10 cellular contexts compared by ENCODE assay signal in the genomic region with DNA sequence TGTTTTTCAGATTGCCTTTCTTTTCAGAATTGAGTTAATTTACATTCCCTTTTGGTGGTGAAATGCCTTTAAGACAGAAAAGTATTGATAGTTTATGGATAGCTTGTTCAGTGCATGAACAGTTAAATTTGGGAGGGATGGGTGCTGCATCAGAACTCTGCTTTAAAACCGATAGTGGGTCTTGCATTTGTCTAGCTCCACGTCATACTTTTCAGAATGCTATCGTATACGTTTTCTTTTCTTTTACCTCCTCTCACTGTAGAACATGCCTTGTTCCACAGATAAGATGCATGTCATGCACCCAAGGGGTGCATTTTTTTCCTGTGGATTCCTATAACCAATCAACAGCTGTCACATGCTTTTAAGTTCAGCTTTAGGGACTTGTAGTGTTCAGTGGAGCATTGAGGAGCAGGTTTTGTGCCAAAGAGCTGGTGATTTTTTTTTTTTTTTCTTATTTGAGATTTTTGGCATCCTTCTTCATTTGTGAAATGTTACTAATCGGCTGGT. TPM values are rescaled to one million over a fixed set of nuclear protein-coding genes. Genes with fewer than 3 reads are reported as not detected.
A peak's percentile ranks its signal among the peaks of the same experiment; 100 is the strongest.
DNase-seq lines count a peak whose midpoint lies in the region; ATAC-seq, FAIRE-seq and TF ChIP-seq lines count a peak whose summit lies in the region.
"Had no signal": no experiment of that assay in that cellular context is flagged by ENCODE, and none has a peak within 500 bp of the region (broad histone marks: within the 10 kb centered on the region; RNA-seq: fewer than 3 reads in every experiment).

No MANE protein-coding gene starts in this region.

- no peak for FAIRE-seq in kidney (lab: Jason Lieb, UNC)

- H3K4me1 Mint-ChIP-seq in HFFc6 (ENCODE audit: low read depth) = peaks cover 65% of the 10 kb centered on the region

- intact Hi-C loops in kidney (cut with DNase I) = no loop called here

- no peaks in the 10 kb centered on the region for H3K9me3 Mint-ChIP-seq in HFFc6
- H3K9me3 Mint-ChIP-seq: activated naive CD4-positive, alpha-beta T cell treated with anti-CD3 and anti-CD28 coated beads, Interleukin-2, amount 10 ng/mL, durations not matched to agents 7 days and 5 days had no signal

- peaks cover 1% of the 10 kb centered on the region for H3K27me3 Mint-ChIP-seq in HFFc6 (ENCODE audit: insufficient read depth)

- TF ChIP-seq CTCF in HFFc6 (IDR thresholded peaks at IDR 0.05) = no peak
- no peak for TF ChIP-seq CTCF in RWPE2 (IDR thresholded peaks at IDR 0.05; ENCODE audit: poor library complexity, severe bottlenecking)
- TF ChIP-seq CTCF in fibroblast of mammary gland (conservative IDR thresholded peaks at IDR 0.05; ENCODE audit: control insufficient read depth, insufficient read depth, low read depth, low read length) = no peak
- no peak for TF ChIP-seq CTCF in kidney (IDR thresholded peaks at IDR 0.05; ENCODE audit: borderline replicate concordance, extremely low read depth, insufficient read depth)

- H3K36me3 ChIP-seq in RWPE2 (ENCODE audit: low read depth) (no peaks in the 10 kb centered on the region), kidney (ENCODE audit: control insufficient read depth in 1 of 2, insufficient read depth in 2 of 2, low read length in 2 of 2) (no peaks in the 10 kb centered on the region)

- H3K27ac ChIP-seq in RWPE2 (ENCODE audit: poor library complexity, severe bottlenecking) (no peak overlapping the region), kidney (ENCODE audit: low read depth in 2 of 2, low read length in 2 of 2) (no peak overlapping the region)

- H3K36me3 Mint-ChIP-seq in HFFc6 (ENCODE audit: low read depth) = no peaks in the 10 kb centered on the region; the same call in 1 of the 2 replicates
- H3K36me3 Mint-ChIP-seq: activated naive CD4-positive, alpha-beta T cell treated with anti-CD3 and anti-CD28 coated beads, Interleukin-2, amount 10 ng/mL, durations not matched to agents 7 days and 5 days had no signal

- H3K27me3 ChIP-seq in RWPE2 (ENCODE audit: insufficient read depth, poor library complexity, severe bottlenecking) = no peaks in the 10 kb centered on the region

- no peak for ATAC-seq in RWPE2 (ENCODE audit: low read depth)

- H3K27ac Mint-ChIP-seq in HFFc6 = no peak overlapping the region
- H3K27ac Mint-ChIP-seq: activated naive CD4-positive, alpha-beta T cell treated with anti-CD3 and anti-CD28 coated beads, Interleukin-2, amount 10 ng/mL, durations not matched to agents 7 days and 5 days had no signal

- H3K4me1 ChIP-seq in RWPE2 (ENCODE audit: insufficient read depth, poor library complexity, severe bottlenecking) = peaks cover 10% of the 10 kb centered on the region
- peaks cover 6 to 10% of the 10 kb centered on the region in 2 donors for H3K4me1 ChIP-seq in kidney (ENCODE audit: control insufficient read depth in 1 of 2, insufficient read depth in 1 of 2, low read depth in 1 of 2, low read length in 2 of 2)

- peak overlapping the region in 1 of 2 donors; percentile 23 for H3K9ac ChIP-seq in kidney (ENCODE audit: low read length in 2 of 2)

- H3K9me3 ChIP-seq in RWPE2 (ENCODE audit: severe bottlenecking) = no peaks in the 10 kb centered on the region
- H3K9me3 ChIP-seq in kidney (ENCODE audit: control insufficient read depth in 1 of 2, low read length in 2 of 2) = no peaks in the 10 kb centered on the region

- DNase-seq in HFFc6 (no peak), RWPE2 (ENCODE audit: low spot score) (no peak), fibroblast of mammary gland (ENCODE audit: low read depth) (peak; percentile 30), skeletal muscle cell (ENCODE audit: low read depth) (no peak), kidney (no peak)
- no peak for DNase-seq in stimulated activated CD4-positive, alpha-beta T cell treated with anti-CD3 and anti-CD28 coated beads, Interleukin-4, amount 100 ng/mL, for 4 hours
- no peak for DNase-seq in activated CD4-positive, alpha-beta T cell treated with anti-CD3 and anti-CD28 coated beads, Interleukin-2, amount 50 U/mL, for 48 hours
- DNase-seq: activated naive CD4-positive, alpha-beta T cell treated with anti-CD3 and anti-CD28 coated beads, Interleukin-2, amount 10 ng/mL, durations not matched to agents 7 days and 5 days; Karpas-422; NCI-H774 had no signal

- peak overlapping the region; percentile 71 for H3K4me3 ChIP-seq in RWPE2 (ENCODE audit: severe bottlenecking)
- peak overlapping the region; percentile 72 for H3K4me3 ChIP-seq in fibroblast of mammary gland (ENCODE audit: control insufficient read depth, low read depth, low read length)
- H3K4me3 ChIP-seq in skeletal muscle cell (ENCODE audit: low read depth, low read length) = peak overlapping the region; percentile 85
- H3K4me3 ChIP-seq in kidney (ENCODE audit: low read length in 2 of 2) = peak overlapping the region in 1 of 2 donors; percentile 78

- peak overlapping the region; percentile 89 for H3K4me3 Mint-ChIP-seq in HFFc6

RNA-seq across cellular contexts. Expression of gene SLC44A1, which starts 2.3 kb away (rescaled TPM):
- 10 to 100 TPM; 46.6 to 66.3 (median 56.0) TPM for total RNA-seq in HFFc6 (2021; fragmentation: NEBNext Ultra II Directional; extraction: Animal tissue kit (Norgen Biotek cat#: 25700))
- total RNA-seq in kidney = 42.3 TPM
- polyA plus RNA-seq in kidney (ENCODE audit: insufficient read depth, low read depth, low replicate concordance) = 17.4 TPM
